Comparison of ENCODE assay signal across 20 cellular contexts in genomic region chr21:27132270-27132669, GRCh38.
A peak's percentile ranks its signal among the peaks of the same experiment; 100 is the strongest.
DNase-seq lines count a peak whose midpoint lies in the region; ATAC-seq and TF ChIP-seq lines count a peak whose summit lies in the region.
"Had no signal": no experiment of that assay in that cellular context is flagged by ENCODE, and none has a peak within 500 bp of the region (broad histone marks: within the 10 kb centered on the region; RNA-seq: fewer than 3 reads in every experiment).

No MANE protein-coding gene starts in this region.

- no peaks in the 10 kb centered on the region for H3K36me3 Mint-ChIP-seq in GM23338 (ENCODE audit: low read depth)
- H3K36me3 Mint-ChIP-seq: activated naive CD8-positive, alpha-beta T cell treated with anti-CD3 and anti-CD28 coated beads, Interleukin-2, amount 10 ng/mL, durations not matched to agents 7 days and 5 days; CD14-positive monocyte; stimulated activated effector memory CD8-positive, alpha-beta T cell treated with anti-CD3 and anti-CD28 coated beads, Interleukin-12 subunit alpha, Interleukin-12 subunit beta, amount 100 ng/mL, for 72 hours; T-cell had no signal

- H3K4me1 ChIP-seq in GM23338 (ENCODE audit: insufficient read depth), result 0 out of 2 replicates have a peak, but pooled peaks cover 7% of the 10 kb centered on the region
- H3K4me1 ChIP-seq: colonic mucosa had no signal

- H3K4me2 ChIP-seq in GM23338, result no peak overlapping the region
- H3K4me2 ChIP-seq: smooth muscle cell had no signal

- H3K27me3 Mint-ChIP-seq in GM23338 (ENCODE audit: insufficient read depth, low read depth, poor library complexity), result no peaks in the 10 kb centered on the region
- H3K27me3 Mint-ChIP-seq: activated naive CD8-positive, alpha-beta T cell treated with anti-CD3 and anti-CD28 coated beads, Interleukin-2, amount 10 ng/mL, durations not matched to agents 7 days and 5 days; T-cell had no signal

- H4K20me1 ChIP-seq in GM23338 (replicated peaks; ENCODE audit: insufficient read depth), result no peaks in the 10 kb centered on the region

- no peaks in the 10 kb centered on the region for H3K9me3 Mint-ChIP-seq in GM23338
- H3K9me3 Mint-ChIP-seq: activated naive CD8-positive, alpha-beta T cell treated with anti-CD3 and anti-CD28 coated beads, Interleukin-2, amount 10 ng/mL, durations not matched to agents 7 days and 5 days had no signal

- DNase-seq in GM23338 (ENCODE audit: low spot score), result no peak
- DNase-seq in astrocyte of the hippocampus (ENCODE audit: low read depth, low spot score), result peak; percentile 40
- peak; percentile 76 for DNase-seq in fibroblast of the conjunctiva (ENCODE audit: low read depth)
- peak; percentile 57 for DNase-seq in retinal pigment epithelial cell (ENCODE audit: low read depth)
- DNase-seq in cortex of kidney (lab: John Stamatoyannopoulos, UW), result no peak
- DNase-seq: activated naive CD8-positive, alpha-beta T cell treated with anti-CD3 and anti-CD28 coated beads, Interleukin-2, amount 10 ng/mL, durations not matched to agents 7 days and 5 days; colonic mucosa; DMS53; left cardiac atrium; mucosa of descending colon; NCI-H1105; ovary; T-cell; tibial artery had no signal

- H3K9me2 ChIP-seq in GM23338 (ENCODE audit: insufficient read depth), result no peaks in the 10 kb centered on the region

- H3K4me3 ChIP-seq in GM23338 (no peak overlapping the region), retinal pigment epithelial cell (ENCODE audit: low read length) (no peak overlapping the region)
- H3K4me3 ChIP-seq: colonic mucosa, mucosa of descending colon, ovary, smooth muscle cell, tibial artery had no signal

- H3K27ac Mint-ChIP-seq in GM23338, result no peak overlapping the region
- H3K27ac Mint-ChIP-seq: activated naive CD8-positive, alpha-beta T cell treated with anti-CD3 and anti-CD28 coated beads, Interleukin-2, amount 10 ng/mL, durations not matched to agents 7 days and 5 days; CD14-positive monocyte; stimulated activated effector memory CD8-positive, alpha-beta T cell treated with anti-CD3 and anti-CD28 coated beads, Interleukin-12 subunit alpha, Interleukin-12 subunit beta, amount 100 ng/mL, for 72 hours; T-cell had no signal

- ATAC-seq in GM23338, result no peak
- ATAC-seq in GM21515 (IDR thresholded peaks at IDR 0.05; ENCODE audit: unreplicated experiment), result no peak
- ATAC-seq in activated CD4-positive, CD25-positive, alpha-beta regulatory T cell treated with anti-CD3 and anti-CD28 coated beads, Interleukin-2, amount 50 U/mL, for 24 hours, result no peak
- ATAC-seq: left cardiac atrium; mucosa of descending colon; stimulated activated effector memory CD8-positive, alpha-beta T cell treated with anti-CD3 and anti-CD28 coated beads, Interleukin-12 subunit alpha, Interleukin-12 subunit beta, amount 100 ng/mL, for 72 hours; T-cell had no signal

- no peaks in the 10 kb centered on the region for H3K79me2 ChIP-seq in GM23338 (replicated peaks; ENCODE audit: insufficient read depth)

- H2AFZ ChIP-seq in GM23338, result peak overlapping the region; percentile 45; the same call in 1 of the 2 replicates

- no peak overlapping the region for H3K4me3 Mint-ChIP-seq in GM23338
- H3K4me3 Mint-ChIP-seq: activated naive CD8-positive, alpha-beta T cell treated with anti-CD3 and anti-CD28 coated beads, Interleukin-2, amount 10 ng/mL, durations not matched to agents 7 days and 5 days; CD14-positive monocyte; stimulated activated effector memory CD8-positive, alpha-beta T cell treated with anti-CD3 and anti-CD28 coated beads, Interleukin-12 subunit alpha, Interleukin-12 subunit beta, amount 100 ng/mL, for 72 hours; T-cell had no signal

- H3F3A ChIP-seq in GM23338 (replicated peaks; ENCODE audit: low read depth), result no peaks in the 10 kb centered on the region

- H3K4me1 Mint-ChIP-seq in GM23338, result peaks cover 8% of the 10 kb centered on the region
- H3K4me1 Mint-ChIP-seq: activated naive CD8-positive, alpha-beta T cell treated with anti-CD3 and anti-CD28 coated beads, Interleukin-2, amount 10 ng/mL, durations not matched to agents 7 days and 5 days; CD14-positive monocyte; stimulated activated effector memory CD8-positive, alpha-beta T cell treated with anti-CD3 and anti-CD28 coated beads, Interleukin-12 subunit alpha, Interleukin-12 subunit beta, amount 100 ng/mL, for 72 hours; T-cell had no signal

- no peaks in the 10 kb centered on the region for H3K36me3 ChIP-seq in GM23338 (ENCODE audit: insufficient read depth)
- H3K36me3 ChIP-seq: colonic mucosa, ovary, tibial artery had no signal

- H3K27me3 ChIP-seq in GM23338 (ENCODE audit: insufficient read depth), result no peaks in the 10 kb centered on the region
- H3K27me3 ChIP-seq: colonic mucosa, ovary, tibial artery had no signal

- H3K27ac ChIP-seq in GM23338 (ENCODE audit: low read depth), result no peak overlapping the region
- H3K27ac ChIP-seq: colonic mucosa, tibial artery, VCaP had no signal

- TF ChIP-seq CTCF in GM23338 (conservative IDR thresholded peaks at IDR 0.05; ENCODE audit: low read depth in 2 of 2) (no peak), retinal pigment epithelial cell (conservative IDR thresholded peaks at IDR 0.05; ENCODE audit: low read depth, low read length) (no peak)

TF ChIP-seq in GM23338, 12 proteins besides CTCF, POLR2A, EP300 and RAD21 (continues in another document):
- TF ChIP-seq NANOG (IDR thresholded peaks at IDR 0.05; ENCODE audit: borderline replicate concordance), result no peak
- TF ChIP-seq ZNF331 (CRISPR knock-in tag; IDR thresholded peaks at IDR 0.05; ENCODE audit: low read depth), result no peak
- no peak for TF ChIP-seq STAT1 (IDR thresholded peaks at IDR 0.05; ENCODE audit: unreplicated experiment)
- no peak for TF ChIP-seq POLR2AphosphoS5 (IDR thresholded peaks at IDR 0.05; ENCODE audit: low read depth)
- no peak for TF ChIP-seq ETS1 (IDR thresholded peaks at IDR 0.05)
- TF ChIP-seq ZNF462 (CRISPR knock-in tag; IDR thresholded peaks at IDR 0.05), result no peak
- TF ChIP-seq EZH2phosphoT487 (IDR thresholded peaks at IDR 0.05; ENCODE audit: unreplicated experiment), result no peak

Comparison
In these comparisons a context has a peak if more than half of its experiments do, and no peak if none do; other contexts are left out.
1. DNase-seq: peak in astrocyte of the hippocampus (single experiment), fibroblast of the conjunctiva (single experiment) and retinal pigment epithelial cell (single experiment); none in GM23338 (single experiment) and cortex of kidney (single experiment).